Comparison of ENCODE assay signal across 12 cellular contexts in the genomic region with DNA sequence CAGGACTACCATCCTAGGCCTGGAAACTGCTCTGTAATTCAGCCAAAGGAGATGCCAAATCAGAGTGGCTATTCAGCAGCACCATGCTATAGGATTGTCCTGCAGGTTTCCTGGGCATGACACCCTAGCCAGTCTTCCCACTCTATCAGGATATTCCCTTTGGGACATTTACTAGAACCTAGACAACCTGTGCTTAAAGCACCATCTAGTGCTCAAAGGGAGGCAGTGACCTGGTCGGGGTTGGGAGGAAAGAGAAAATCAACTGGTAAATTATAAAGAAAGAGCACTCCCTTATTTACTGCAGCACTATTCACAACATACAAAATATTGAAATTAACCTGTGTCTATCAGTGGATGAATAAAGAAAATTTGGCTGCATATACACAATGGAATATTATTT.
DNase-seq lines count a peak whose midpoint lies in the region; ATAC-seq and TF ChIP-seq lines count a peak whose summit lies in the region.
"Had no signal": no experiment of that assay in that cellular context is flagged by ENCODE, and none has a peak within 500 bp of the region (broad histone marks: within the 10 kb centered on the region; RNA-seq: fewer than 3 reads in every experiment).

No MANE protein-coding gene starts in this region.

- no peaks in the 10 kb centered on the region for H3K4me1 ChIP-seq in mucosa of descending colon (ENCODE audit: low read depth)

- peak; percentile 80 for TF ChIP-seq CTCF in cardiac fibroblast (IDR thresholded peaks at IDR 0.05; ENCODE audit: low read depth, low read length)
- no peak for TF ChIP-seq CTCF in mucosa of descending colon (IDR thresholded peaks at IDR 0.05)

- ATAC-seq in mucosa of descending colon: peak; percentile 67
- ATAC-seq in stimulated activated naive CD8-positive, alpha-beta T cell treated with anti-CD3 and anti-CD28 coated beads, Interleukin-15, Interleukin-2, amounts not matched to agents 100 U/mL and 50 U/mL, for 24 hours: no peak
- ATAC-seq in GM21381 (IDR thresholded peaks at IDR 0.05; ENCODE audit: unreplicated experiment): no peak
- no peak for ATAC-seq in HG02840 (IDR thresholded peaks at IDR 0.05; ENCODE audit: low FRiP score, unreplicated experiment)
- ATAC-seq in activated naive CD8-positive, alpha-beta T cell treated with anti-CD3 and anti-CD28 coated beads, Interleukin-2, amount 50 U/mL, for 24 hours: no peak
- ATAC-seq: naive thymus-derived CD8-positive, alpha-beta T cell; stimulated activated naive CD8-positive, alpha-beta T cell treated with anti-CD3 and anti-CD28 coated beads, Interleukin-15, amount 100 ng/mL, for 72 hours had no signal

- H3K27me3 Mint-ChIP-seq in activated naive CD8-positive, alpha-beta T cell treated with anti-CD3 and anti-CD28 coated beads, Interleukin-2, amount 50 U/mL, for 24 hours: no peaks in the 10 kb centered on the region
- H3K27me3 Mint-ChIP-seq: naive thymus-derived CD8-positive, alpha-beta T cell; stimulated activated naive CD8-positive, alpha-beta T cell treated with anti-CD3 and anti-CD28 coated beads, Interleukin-15, amount 100 ng/mL, for 72 hours had no signal

- no peaks in the 10 kb centered on the region for H3K4me1 Mint-ChIP-seq in activated naive CD8-positive, alpha-beta T cell treated with anti-CD3 and anti-CD28 coated beads, Interleukin-2, amount 50 U/mL, for 24 hours

- H3K36me3 Mint-ChIP-seq in activated naive CD8-positive, alpha-beta T cell treated with anti-CD3 and anti-CD28 coated beads, Interleukin-2, amount 50 U/mL, for 24 hours (ENCODE audit: low read depth): no peaks in the 10 kb centered on the region

- H3K4me3 ChIP-seq in cardiac fibroblast (replicated peaks in 1 of 2; ENCODE audit: low read depth in 2 of 2, low read length in 2 of 2): no peak overlapping the region
- no peak overlapping the region for H3K4me3 ChIP-seq in mucosa of descending colon

- intact Hi-C loops in mucosa of descending colon (cut with DNase I, micrococcal nuclease): no loop called here

- in situ Hi-C loops in G401 (cut with HindIII; ENCODE audit: low sequenced_read_pairs): no loop called here

- no peaks in the 10 kb centered on the region for H3K36me3 ChIP-seq in mucosa of descending colon (ENCODE audit: low read depth)

- DNase-seq in G401 (ENCODE audit: low spot score): peak; percentile 6
- peak; percentile 36 for DNase-seq in LHCN-M2 (ENCODE audit: low read depth)
- DNase-seq in cardiac fibroblast (ENCODE audit: low read depth in 2 of 2): peak; percentile 52 to 65
- peak in 1 of 3 donors; percentile 7 for DNase-seq in mucosa of descending colon
- DNase-seq in stimulated activated naive CD8-positive, alpha-beta T cell treated with anti-CD3 and anti-CD28 coated beads, Interleukin-15, Interleukin-2, amounts not matched to agents 100 U/mL and 50 U/mL, for 24 hours: no peak
- DNase-seq in activated naive CD8-positive, alpha-beta T cell treated with anti-CD3 and anti-CD28 coated beads, Interleukin-2, amount 50 U/mL, for 24 hours: no peak
- DNase-seq: activated naive CD4-positive, alpha-beta T cell; naive thymus-derived CD8-positive, alpha-beta T cell; NCI-H2171; stimulated activated naive CD8-positive, alpha-beta T cell treated with anti-CD3 and anti-CD28 coated beads, Interleukin-15, amount 100 ng/mL, for 72 hours had no signal

- H3K4me3 Mint-ChIP-seq in activated naive CD8-positive, alpha-beta T cell treated with anti-CD3 and anti-CD28 coated beads, Interleukin-2, amount 50 U/mL, for 24 hours: no peak overlapping the region
- H3K4me3 Mint-ChIP-seq: naive thymus-derived CD8-positive, alpha-beta T cell; stimulated activated naive CD8-positive, alpha-beta T cell treated with anti-CD3 and anti-CD28 coated beads, Interleukin-15, amount 100 ng/mL, for 72 hours had no signal

- H3K27ac Mint-ChIP-seq in activated naive CD8-positive, alpha-beta T cell treated with anti-CD3 and anti-CD28 coated beads, Interleukin-2, amount 50 U/mL, for 24 hours: no peak overlapping the region
- H3K27ac Mint-ChIP-seq: naive thymus-derived CD8-positive, alpha-beta T cell; stimulated activated naive CD8-positive, alpha-beta T cell treated with anti-CD3 and anti-CD28 coated beads, Interleukin-15, amount 100 ng/mL, for 72 hours had no signal

- H3K9me3 Mint-ChIP-seq in activated naive CD8-positive, alpha-beta T cell treated with anti-CD3 and anti-CD28 coated beads, Interleukin-2, amount 50 U/mL, for 24 hours: no peaks in the 10 kb centered on the region
- H3K9me3 Mint-ChIP-seq: stimulated activated naive CD8-positive, alpha-beta T cell treated with anti-CD3 and anti-CD28 coated beads, Interleukin-15, amount 100 ng/mL, for 72 hours had no signal

- H3K9me3 ChIP-seq in mucosa of descending colon: no peaks in the 10 kb centered on the region

Comparison
In these comparisons a context has a peak if more than half of its experiments do, and no peak if none do; other contexts are left out.
1. DNase-seq: peak in G401 (single experiment), LHCN-M2 (single experiment) and cardiac fibroblast (2 of 2); none in stimulated activated naive CD8-positive, alpha-beta T cell treated with anti-CD3 and anti-CD28 coated beads, Interleukin-15, Interleukin-2, amounts not matched to agents 100 U/mL and 50 U/mL, for 24 hours (single experiment) and activated naive CD8-positive, alpha-beta T cell treated with anti-CD3 and anti-CD28 coated beads, Interleukin-2, amount 50 U/mL, for 24 hours (single experiment).